Comparison of ENCODE assay signal across 8 cellular contexts in the genomic region with DNA sequence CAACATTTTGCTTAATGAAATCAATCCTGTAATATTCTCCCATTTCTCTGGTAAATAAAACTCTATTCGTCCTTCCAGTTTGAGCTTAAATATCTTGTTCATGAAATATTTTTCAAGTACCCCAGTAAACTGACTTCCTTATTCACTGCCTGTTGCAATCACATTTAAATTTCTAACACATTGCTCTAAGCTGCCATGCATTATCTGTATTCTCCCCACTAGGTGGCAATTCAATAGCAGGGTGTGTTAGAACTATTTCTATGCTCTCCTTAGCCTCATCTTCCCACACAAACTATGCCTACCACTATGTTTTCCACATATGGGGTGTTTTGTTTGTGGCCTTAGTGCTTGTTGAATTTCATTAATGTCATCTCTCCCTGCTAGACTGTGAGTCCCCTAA.
DNase-seq lines count a peak whose midpoint lies in the region; ATAC-seq and TF ChIP-seq lines count a peak whose summit lies in the region.
"Had no signal": no experiment of that assay in that cellular context is flagged by ENCODE, and none has a peak within 500 bp of the region (broad histone marks: within the 10 kb centered on the region; RNA-seq: fewer than 3 reads in every experiment).

No MANE protein-coding gene starts in this region.

- H3K9me3 ChIP-seq in mammary epithelial cell (replicated peaks; ENCODE audit: insufficient read depth, low read length) (no peaks in the 10 kb centered on the region), right lobe of liver (no peaks in the 10 kb centered on the region)
- H3K9me3 ChIP-seq: SJCRH30 had no signal

- 27% methylated on average over 1 of the region's 1 CpG for WGBS in mammary epithelial cell (ENCODE audit: low coverage, missing lambda C conversion rate)
- WGBS in right lobe of liver (ENCODE audit: insufficient coverage, low coverage, low lambda C conversion rate, missing lambda C conversion rate), result 4% methylated on average over 1 of the region's 1 CpG
- WGBS in lower leg skin, 2 donors, result 54 to 73% methylated on average over 1 of the region's 1 CpG

- H2AFZ ChIP-seq in mammary epithelial cell (ENCODE audit: low read depth, low read length), result no peak overlapping the region

- TF ChIP-seq CTCF in mammary epithelial cell (conservative IDR thresholded peaks at IDR 0.05 in 1 of 2, IDR thresholded peaks at IDR 0.05 in 1 of 2; ENCODE audit: extremely low read depth in 1 of 2, insufficient read depth in 1 of 2, low read depth in 1 of 2, low read length in 2 of 2) (peak; percentile 55 to 74), right lobe of liver (IDR thresholded peaks at IDR 0.05) (peak; percentile 27 to 43 (median 32)), lower leg skin (IDR thresholded peaks at IDR 0.05) (no peak)

- H3K9ac ChIP-seq in mammary epithelial cell (ENCODE audit: insufficient read depth, low read length), result no peak overlapping the region

- TF ChIP-seq POLR2A in right lobe of liver (IDR thresholded peaks at IDR 0.05) (no peak), lower leg skin (IDR thresholded peaks at IDR 0.05) (no peak)

- intact Hi-C loops in mammary epithelial cell (cut with micrococcal nuclease) (loop anchor here (1.0 to 10.0 kb wide), 4 partner anchors 148 to 919 kb away; no protein-coding TSS in a partner anchor), right lobe of liver (cut with DNase I) (no loop called here), lower leg skin (cut with DNase I; ENCODE audit: low total_unique reads) (no loop called here)

- H4K20me1 ChIP-seq in mammary epithelial cell (ENCODE audit: insufficient read depth, low read length), result no peaks in the 10 kb centered on the region

- dilution Hi-C loops in mammary epithelial cell (cut with HindIII; ENCODE audit: low sequenced_read_pairs), result no loop called here

- H3K27me3 ChIP-seq in mammary epithelial cell (ENCODE audit: insufficient read depth, low read length) (no peaks in the 10 kb centered on the region), right lobe of liver (no peaks in the 10 kb centered on the region)
- H3K27me3 ChIP-seq: SJCRH30 had no signal

- in situ Hi-C loops in mammary epithelial cell (cut with MboI; ENCODE audit: low sequenced_read_pairs in 2 of 2), result loop anchor here in 1 of 2 donors (25.0 kb wide), 1 partner anchor 831 kb away; no protein-coding TSS in a partner anchor

- DNase-seq in LoVo (ENCODE audit: low spot score) (peak; percentile 54), mammary epithelial cell (peak; percentile 28), right lobe of liver (no peak), lower leg skin (ENCODE audit: low spot score in 2 of 2) (no peak)
- no peak for DNase-seq in stimulated activated CD4-positive, alpha-beta T cell treated with anti-CD3 and anti-CD28 coated beads, Interleukin-4, amount 100 ng/mL, for 1 hour

- CTCF ChIA-PET in mammary epithelial cell (lab: Charles Lee; ENCODE audit: low non-redundant PET), result no interaction called here

- ATAC-seq in GM21529 (IDR thresholded peaks at IDR 0.05; ENCODE audit: unreplicated experiment), result peak; percentile 53
- ATAC-seq in right lobe of liver, result peak; percentile 50 to 67 (median 58)
- ATAC-seq in GM18861 (IDR thresholded peaks at IDR 0.05; ENCODE audit: unreplicated experiment), result no peak

- H3K36me3 ChIP-seq in mammary epithelial cell (ENCODE audit: insufficient read depth, low read length) (no peaks in the 10 kb centered on the region), right lobe of liver (no peaks in the 10 kb centered on the region)
- H3K36me3 ChIP-seq: SJCRH30 had no signal

- no peaks in the 10 kb centered on the region for H3K4me1 ChIP-seq in mammary epithelial cell (ENCODE audit: insufficient read depth, low read length)
- no peaks in the 10 kb centered on the region for H3K4me1 ChIP-seq in right lobe of liver
- H3K4me1 ChIP-seq: SJCRH30 had no signal

- H3K79me2 ChIP-seq in mammary epithelial cell (ENCODE audit: insufficient read depth, low read length), result no peaks in the 10 kb centered on the region

- H3K4me2 ChIP-seq in mammary epithelial cell (ENCODE audit: insufficient read depth, low read depth, low read length), result no peak overlapping the region

- H3K27ac ChIP-seq in mammary epithelial cell (ENCODE audit: insufficient read depth, low read depth, low read length) (no peak overlapping the region), right lobe of liver (no peak overlapping the region)
- H3K27ac ChIP-seq: SJCRH30 had no signal

- no TSS peak for BruUV-seq in mammary epithelial cell (replicated peaks; lab: Mats Ljungman, UMichigan)

- no peak overlapping the region for H3K4me3 ChIP-seq in mammary epithelial cell (replicated peaks in 1 of 3; ENCODE audit: insufficient read depth in 1 of 3, low read depth in 2 of 3, low read length in 3 of 3)
- H3K4me3 ChIP-seq in right lobe of liver, result no peak overlapping the region
- no peak overlapping the region for H3K4me3 ChIP-seq in lower leg skin (ENCODE audit: low read depth, poor library complexity, severe bottlenecking)
- H3K4me3 ChIP-seq: SJCRH30 had no signal

Comparison
In these comparisons a context has a peak if more than half of its experiments do, and no peak if none do; other contexts are left out.
1. DNase-seq: peak in LoVo (single experiment) and mammary epithelial cell (single experiment); none in right lobe of liver (0 of 3), stimulated activated CD4-positive, alpha-beta T cell treated with anti-CD3 and anti-CD28 coated beads, Interleukin-4, amount 100 ng/mL, for 1 hour (single experiment) and lower leg skin (0 of 2).
2. CTCF ChIP-seq: peak in mammary epithelial cell (2 of 2) and right lobe of liver (4 of 4); none in lower leg skin (0 of 3).